20 cellular contexts compared by ENCODE assay signal in genomic region chr5:35067985-35068384, GRCh38. TPM values are rescaled to one million over a fixed set of nuclear protein-coding genes. Genes with fewer than 3 reads are reported as not detected.
DNase-seq lines count a peak whose midpoint lies in the region; ATAC-seq, FAIRE-seq and TF ChIP-seq lines count a peak whose summit lies in the region.
"Had no signal": no experiment of that assay in that cellular context is flagged by ENCODE, and none has a peak within 500 bp of the region (broad histone marks: within the 10 kb centered on the region; RNA-seq: fewer than 3 reads in every experiment).

No MANE protein-coding gene starts in this region.

- H3K79me1 ChIP-seq in IMR-90 (ENCODE audit: low read depth in 1 of 2, low read length in 2 of 2), result no peaks in the 10 kb centered on the region

- no peak for FAIRE-seq in astrocyte (lab: Jason Lieb, UNC)
- FAIRE-seq: GM12878, GM19239 had no signal

- no peaks in the 10 kb centered on the region for H4K20me1 ChIP-seq in GM23248 (ENCODE audit: insufficient read depth)
- no peaks in the 10 kb centered on the region for H4K20me1 ChIP-seq in IMR-90 (ENCODE audit: insufficient read depth, low read length)
- no peaks in the 10 kb centered on the region for H4K20me1 ChIP-seq in astrocyte (ENCODE audit: insufficient read depth, low read length)

- no peak overlapping the region for H2AK9ac ChIP-seq in IMR-90 (replicated peaks; ENCODE audit: low read depth, low read length, poor library complexity)

- no peak overlapping the region for H3K4me3 ChIP-seq in GM23248
- no peak overlapping the region for H3K4me3 ChIP-seq in IMR-90 (ENCODE audit: insufficient read depth, low read depth, low read length)
- H3K4me3 ChIP-seq in astrocyte (ENCODE audit: insufficient read depth, low read depth, low read length), result no peak overlapping the region
- no peak overlapping the region for H3K4me3 ChIP-seq in gastroesophageal sphincter
- H3K4me3 ChIP-seq: GM12878 had no signal

- H3K56ac ChIP-seq in IMR-90 (ENCODE audit: extremely low read depth, insufficient read depth, low read length), result no peak overlapping the region

- H3K36me3 ChIP-seq in GM23248 (ENCODE audit: low read depth), result no peaks in the 10 kb centered on the region
- H3K36me3 ChIP-seq in IMR-90 (ENCODE audit: control insufficient read depth, insufficient read depth, low read length), result no peaks in the 10 kb centered on the region
- H3K36me3 ChIP-seq in astrocyte (ENCODE audit: insufficient read depth, low read length), result no peaks in the 10 kb centered on the region
- no peaks in the 10 kb centered on the region for H3K36me3 ChIP-seq in gastroesophageal sphincter

- no peak overlapping the region for H3K27ac Mint-ChIP-seq in astrocyte (ENCODE audit: unreplicated experiment)

- POLR2A ChIA-PET in IMR-90 (lab: Charles Lee; ENCODE audit: unreplicated experiment), result no interaction called here

- no peak for TF ChIP-seq RAD21 in IMR-90 (IDR thresholded peaks at IDR 0.05; ENCODE audit: low read length)

- no peaks in the 10 kb centered on the region for H3F3A ChIP-seq in GM23248 (ENCODE audit: insufficient read depth)

- H3K27me3 ChIP-seq in GM23248 (replicated peaks; ENCODE audit: insufficient read depth) (no peaks in the 10 kb centered on the region), IMR-90 (ENCODE audit: control insufficient read depth, insufficient read depth, low read length) (peaks cover 3% of the 10 kb centered on the region), astrocyte (ENCODE audit: insufficient read depth, low read length) (no peaks in the 10 kb centered on the region), gastroesophageal sphincter (no peaks in the 10 kb centered on the region)

- no peak overlapping the region for H3K4me3 Mint-ChIP-seq in astrocyte (ENCODE audit: unreplicated experiment)

- no peaks in the 10 kb centered on the region for H3K9me2 ChIP-seq in GM23248 (ENCODE audit: insufficient read depth)

- no peak overlapping the region for H2BK5ac ChIP-seq in IMR-90 (ENCODE audit: low read depth, low read length, poor library complexity, severe bottlenecking)

- no peak overlapping the region for H3K9ac ChIP-seq in GM23248
- no peak overlapping the region for H3K9ac ChIP-seq in IMR-90 (ENCODE audit: low read depth, low read length)
- H3K9ac ChIP-seq in astrocyte (ENCODE audit: low read length), result no peak overlapping the region

- ATAC-seq in IMR-90 (ENCODE audit: low read depth) (no peak), gastroesophageal sphincter (no peak)
- ATAC-seq: GM12878 had no signal

- CTCF ChIA-PET in IMR-90 (lab: Yijun Ruan, JAX), result no interaction called here

- H3K27ac ChIP-seq in GM23248, result no peak overlapping the region
- H3K27ac ChIP-seq in IMR-90 (ENCODE audit: insufficient read depth, low read length), result no peak overlapping the region
- no peak overlapping the region for H3K27ac ChIP-seq in astrocyte (ENCODE audit: low read depth, low read length)
- no peak overlapping the region for H3K27ac ChIP-seq in caudate nucleus (ENCODE audit: low read depth, low read length)
- no peak overlapping the region for H3K27ac ChIP-seq in gastroesophageal sphincter
- H3K27ac ChIP-seq: HL-60, RWPE1 had no signal

- H3K9me1 ChIP-seq in IMR-90 (ENCODE audit: insufficient read depth, low read length), result no peaks in the 10 kb centered on the region

- H3K4me1 Mint-ChIP-seq in astrocyte (ENCODE audit: low read depth, unreplicated experiment), result no peaks in the 10 kb centered on the region

- no peak overlapping the region for H2BK15ac ChIP-seq in IMR-90 (ENCODE audit: low read depth, low read length)

- intact Hi-C loops in IMR-90 (cut with micrococcal nuclease), result no loop called here

- H3K4me2 ChIP-seq in GM23248 (ENCODE audit: unreplicated experiment), result no peak overlapping the region
- no peak overlapping the region for H3K4me2 ChIP-seq in IMR-90 (ENCODE audit: low read depth, low read length)
- H3K4me2 ChIP-seq in astrocyte (ENCODE audit: low read length), result no peak overlapping the region

- H3K23ac ChIP-seq in IMR-90 (ENCODE audit: low read depth, low read length), result no peak overlapping the region

- H2AK5ac ChIP-seq in IMR-90 (ENCODE audit: low read depth, low read length), result no peak overlapping the region

- H2BK20ac ChIP-seq in IMR-90 (ENCODE audit: low read depth, low read length), result no peak overlapping the region

- in situ Hi-C loops in GM23248 (cut with MboI) (no loop called here), IMR-90 (cut with MboI; ENCODE audit: low sequenced_read_pairs) (no loop called here)

- no peak overlapping the region for H3K4ac ChIP-seq in IMR-90 (ENCODE audit: low read depth, low read length)

- no peak for TF ChIP-seq POLR2A in IMR-90 (IDR thresholded peaks at IDR 0.05; ENCODE audit: low read depth, low read length)
- TF ChIP-seq POLR2A in gastroesophageal sphincter (IDR thresholded peaks at IDR 0.05), result no peak

- dilution Hi-C loops in IMR-90 (cut with HindIII; ENCODE audit: low sequenced_read_pairs, unreplicated experiment), result no loop called here

- DNase-seq in GM23248, result peak; percentile 39
- DNase-seq in IMR-90, result peak; percentile 26
- DNase-seq in astrocyte (ENCODE audit: low read depth), result peak; percentile 37
- peak; percentile 46 for DNase-seq in renal cortical epithelial cell (ENCODE audit: low read depth)
- no peak for DNase-seq in caudate nucleus (lab: John Stamatoyannopoulos, UW)
- DNase-seq in KG1 (lab: John Stamatoyannopoulos, UW), result no peak
- DNase-seq: H7, NCI-H1105 treated with DMSO at 0.1 percent for 48 hours, NCI-H1694, NCI-H2081 treated with DMSO at 0.1 percent for 48 hours, NCI-H748 treated with DMSO at 0.1 percent for 48 hours, OCI-M1 had no signal

- peaks cover 3% of the 10 kb centered on the region for H3K27me3 Mint-ChIP-seq in astrocyte (ENCODE audit: low read depth, unreplicated experiment)

- no peak for TF ChIP-seq EP300 in gastroesophageal sphincter (IDR thresholded peaks at IDR 0.05)

- WGBS in GM23248 (ENCODE audit: low coverage in 1 of 2, low lambda C conversion rate in 2 of 2, missing lambda C conversion rate in 2 of 2), 2 experiments, result 65 to 75% methylated on average over 2 of the region's 2 CpGs
- WGBS in IMR-90 (ENCODE audit: extremely low coverage in 2 of 2, insufficient read length in 1 of 2), 2 experiments, result no CpG with 5 or more reads among the region's 2 CpGs
- 81 to 86% methylated on average over 2 of the region's 2 CpGs for WGBS in gastroesophageal sphincter (ENCODE audit: low coverage in 1 of 2), 2 donors

- no peak overlapping the region for H2AFZ ChIP-seq in GM23248
- H2AFZ ChIP-seq in IMR-90 (replicated peaks; ENCODE audit: low read length, poor library complexity), result no peak overlapping the region
- no peak overlapping the region for H2AFZ ChIP-seq in astrocyte (ENCODE audit: low read depth, low read length)

- no peaks in the 10 kb centered on the region for H3K79me2 ChIP-seq in GM23248 (ENCODE audit: insufficient read depth)
- H3K79me2 ChIP-seq in astrocyte (ENCODE audit: insufficient read depth, low read length), result no peaks in the 10 kb centered on the region

- no peak overlapping the region for H4K5ac ChIP-seq in IMR-90 (ENCODE audit: low read depth, low read length)

- no TSS peak for BruUV-seq in IMR-90 (replicated peaks; lab: Mats Ljungman, UMichigan)

- no peak overlapping the region for H4K8ac ChIP-seq in IMR-90 (ENCODE audit: low read depth in 2 of 2, low read length in 2 of 2)

- H3K9me3 Mint-ChIP-seq in astrocyte (ENCODE audit: unreplicated experiment), result no peaks in the 10 kb centered on the region

- H3K4me1 ChIP-seq in GM23248 (ENCODE audit: insufficient read depth) (peaks cover 9% of the 10 kb centered on the region), IMR-90 (ENCODE audit: control insufficient read depth, insufficient read depth, low read length) (no peaks in the 10 kb centered on the region), astrocyte (ENCODE audit: insufficient read depth, low read length) (no peaks in the 10 kb centered on the region), gastroesophageal sphincter (peaks cover 0 to 11% (median 1%) of the 10 kb centered on the region in 3 donors)

- TF ChIP-seq CTCF in IMR-90 (conservative IDR thresholded peaks at IDR 0.05; ENCODE audit: low read depth, low read length) (no peak), astrocyte (IDR thresholded peaks at IDR 0.05; ENCODE audit: insufficient read depth, low read depth, low read length) (no peak), gastroesophageal sphincter (IDR thresholded peaks at IDR 0.05) (no peak)

- no peaks in the 10 kb centered on the region for H3K36me3 Mint-ChIP-seq in astrocyte (ENCODE audit: low read depth, unreplicated experiment)

- no peak overlapping the region for H4K91ac ChIP-seq in IMR-90 (ENCODE audit: insufficient read depth, low read depth, low read length)

- H3K14ac ChIP-seq in IMR-90 (replicated peaks; ENCODE audit: low read depth, low read length), result no peak overlapping the region

- H2BK120ac ChIP-seq in IMR-90 (ENCODE audit: low read depth, low read length), result no peak overlapping the region

- H3K9me3 ChIP-seq in GM23248 (ENCODE audit: low read depth) (no peaks in the 10 kb centered on the region), IMR-90 (ENCODE audit: control insufficient read depth, insufficient read depth, low read length) (no peaks in the 10 kb centered on the region), astrocyte (ENCODE audit: insufficient read depth, low read depth, low read length) (no peaks in the 10 kb centered on the region), gastroesophageal sphincter (no peaks in the 10 kb centered on the region)

- H3K18ac ChIP-seq in IMR-90 (ENCODE audit: low read depth, low read length), result no peak overlapping the region

TF ChIP-seq in IMR-90, 13 proteins besides CTCF, POLR2A, EP300 and RAD21 (continues in another document):
- TF ChIP-seq MAZ (IDR thresholded peaks at IDR 0.05; ENCODE audit: borderline replicate concordance, low read depth, low read length) (no peak), RCOR1 (IDR thresholded peaks at IDR 0.05; ENCODE audit: insufficient replicate concordance, low read length) (no peak), RFX5 (IDR thresholded peaks at IDR 0.05; ENCODE audit: low read depth, low read length) (no peak), NFE2L2 (IDR thresholded peaks at IDR 0.05; ENCODE audit: low read depth, low read length) (no peak), BHLHE40 (IDR thresholded peaks at IDR 0.05; ENCODE audit: low read depth, low read length) (no peak)

RNA-seq across cellular contexts. Expression of gene AGXT2, which starts 20.2 kb away (rescaled TPM):
- total RNA-seq in GM23248 (2014; rRNA removed; shearing (Covaris generic)), result not detected in 2 replicates
- polyA plus RNA-seq in GM23248 (2016; fragmentation: Nextera tagmentation; extraction: Ambion mirVana) (not detected in 2 replicates), IMR-90 (2012; rRNA removed) (not detected in 2 replicates)
- total RNA-seq in IMR-90 (2012; rRNA removed) (not detected in 2 replicates), astrocyte (not detected in 2 replicates), renal cortical epithelial cell (0.20 TPM in 1 of 2 replicates, not detected in the other), gastroesophageal sphincter (not detected)
- not detected in 2 replicates for polyA plus RNA-seq in IMR-90 (2012; cell fraction: cytosol; rRNA removed)
- polyA plus RNA-seq in IMR-90 (2012; cell fraction: nucleus; rRNA removed; ENCODE audit: low replicate concordance), result not detected in 2 replicates
- total RNA-seq: GM12878; H7; NCI-H460; T-helper 1 cell treated with Interleukin-12 subunit alpha and Interleukin-12 subunit beta and Interleukin-4 antibody, amounts not matched to agents 30 ng/mL and 1 ng/mL, for 36 hours had no signal
- polyA plus RNA-seq: AG04450, GM12878 had no signal

Comparison
In these comparisons a context has a peak if more than half of its experiments do, and no peak if none do; other contexts are left out.
1. DNase-seq: peak in GM23248 (single experiment), IMR-90 (single experiment), astrocyte (single experiment) and renal cortical epithelial cell (single experiment); none in caudate nucleus (0 of 61) and KG1 (single experiment).